22 cellular contexts compared by ENCODE assay signal in the genomic region with DNA sequence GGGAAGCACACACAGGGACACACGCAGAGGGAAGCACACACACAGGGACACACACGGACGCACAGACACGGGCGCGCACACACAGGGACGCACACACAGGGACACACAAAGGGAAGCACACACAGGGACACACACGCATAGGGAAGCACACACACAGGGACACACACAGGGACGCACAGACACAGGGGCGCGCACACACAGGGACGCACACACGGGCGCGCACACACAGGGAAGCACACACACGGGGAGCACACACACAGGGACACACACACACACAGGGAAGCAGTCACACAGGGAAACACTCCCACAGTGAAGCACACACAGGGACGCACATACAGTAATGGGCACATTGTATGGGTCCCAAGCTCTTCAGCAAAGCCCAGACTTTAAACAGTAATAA.
A peak's percentile ranks its signal among the peaks of the same experiment; 100 is the strongest.
DNase-seq lines count a peak whose midpoint lies in the region; ATAC-seq, FAIRE-seq and TF ChIP-seq lines count a peak whose summit lies in the region.
"Had no signal": no experiment of that assay in that cellular context is flagged by ENCODE, and none has a peak within 500 bp of the region (broad histone marks: within the 10 kb centered on the region; RNA-seq: fewer than 3 reads in every experiment).

No MANE protein-coding gene starts in this region.

- FAIRE-seq in bronchial epithelial cell (lab: Jason Lieb, UNC), result peak; percentile 7
- FAIRE-seq: GM12891, GM18507 had no signal

- H3K4me1 ChIP-seq in HEK293 (ENCODE audit: control insufficient read depth, insufficient read depth, low read length) (no peaks in the 10 kb centered on the region), mucosa of descending colon (ENCODE audit: low read depth) (no peaks in the 10 kb centered on the region), upper lobe of right lung (no peaks in the 10 kb centered on the region)

- no peak overlapping the region for H3K4me3 Mint-ChIP-seq in activated CD8-positive, alpha-beta memory T cell treated with anti-CD3 and anti-CD28 coated beads, Interleukin-2, amount 10 ng/mL, durations not matched to agents 7 days and 5 days
- H3K4me3 Mint-ChIP-seq: CD4-positive, CD25-positive, alpha-beta regulatory T cell; CD8-positive, alpha-beta T cell; HFFc6 had no signal

- intact Hi-C loops in mucosa of descending colon (cut with DNase I, micrococcal nuclease), result no loop called here
- intact Hi-C loops in upper lobe of right lung (cut with DNase I), result no loop called here
- intact Hi-C loops in head of caudate nucleus (cut with DNase I), result no loop called here

- H3K27me3 ChIP-seq in bronchial epithelial cell (ENCODE audit: control insufficient read depth, insufficient read depth, low read length) (no peaks in the 10 kb centered on the region), upper lobe of right lung (no peaks in the 10 kb centered on the region)

- H3K36me3 Mint-ChIP-seq in activated CD8-positive, alpha-beta memory T cell treated with anti-CD3 and anti-CD28 coated beads, Interleukin-2, amount 10 ng/mL, durations not matched to agents 7 days and 5 days, result no peaks in the 10 kb centered on the region
- H3K36me3 Mint-ChIP-seq: CD4-positive, CD25-positive, alpha-beta regulatory T cell; CD8-positive, alpha-beta T cell had no signal

- H3K36me3 ChIP-seq in HEK293 (ENCODE audit: control insufficient read depth in 2 of 2, insufficient read depth in 1 of 2, low read length in 2 of 2), result no peaks in the 10 kb centered on the region
- no peaks in the 10 kb centered on the region for H3K36me3 ChIP-seq in bronchial epithelial cell (ENCODE audit: control insufficient read depth, insufficient read depth, low read length)
- H3K36me3 ChIP-seq in mucosa of descending colon (ENCODE audit: low read depth), result no peaks in the 10 kb centered on the region
- no peaks in the 10 kb centered on the region for H3K36me3 ChIP-seq in upper lobe of right lung

- ATAC-seq in mucosa of descending colon (peak; percentile 11), upper lobe of right lung (peak; percentile 49), HG03108 (IDR thresholded peaks at IDR 0.05; ENCODE audit: unreplicated experiment) (no peak)
- no peak for ATAC-seq in activated CD8-positive, alpha-beta memory T cell treated with anti-CD3 and anti-CD28 coated beads, Interleukin-2, amount 10 ng/mL, durations not matched to agents 7 days and 5 days
- ATAC-seq: CD8-positive, alpha-beta T cell; HCT116 had no signal

- TF ChIP-seq CTCF in HEK293 (tag by site-specific recombination; IDR thresholded peaks at IDR 0.05) (no peak), bronchial epithelial cell (IDR thresholded peaks at IDR 0.05; ENCODE audit: insufficient read depth, low read length, severe bottlenecking) (no peak), mucosa of descending colon (IDR thresholded peaks at IDR 0.05) (no peak), upper lobe of right lung (IDR thresholded peaks at IDR 0.05) (no peak)

- DNase-seq in bronchial epithelial cell (ENCODE audit: low read depth) (no peak), mucosa of descending colon (no peak), upper lobe of right lung (no peak), putamen (ENCODE audit: low spot score) (no peak), head of caudate nucleus (no peak)
- DNase-seq in activated CD8-positive, alpha-beta memory T cell treated with anti-CD3 and anti-CD28 coated beads, Interleukin-2, amount 10 ng/mL, durations not matched to agents 7 days and 5 days, result no peak
- DNase-seq: Caco-2; CD4-positive, CD25-positive, alpha-beta regulatory T cell; CD8-positive, alpha-beta T cell; DMS 273 treated with DMSO at 0.1 percent for 48 hours; DMS79; EL; GDM1; GOT3; H7; HFFc6 had no signal

- H3K4me1 Mint-ChIP-seq in activated CD8-positive, alpha-beta memory T cell treated with anti-CD3 and anti-CD28 coated beads, Interleukin-2, amount 10 ng/mL, durations not matched to agents 7 days and 5 days, result no peaks in the 10 kb centered on the region
- H3K4me1 Mint-ChIP-seq: CD4-positive, CD25-positive, alpha-beta regulatory T cell had no signal

- CTCF ChIA-PET in HEK293 (lab: Yijun Ruan, JAX), result no interaction called here
- CTCF ChIA-PET in activated CD8-positive, alpha-beta memory T cell treated with anti-CD3 and anti-CD28 coated beads, Interleukin-2, amount 10 ng/mL, durations not matched to agents 7 days and 5 days (lab: Charles Lee), result no interaction called here

- POLR2A ChIA-PET in HEK293 (lab: Yijun Ruan, JAX), result no interaction called here

- H3K27ac Mint-ChIP-seq in activated CD8-positive, alpha-beta memory T cell treated with anti-CD3 and anti-CD28 coated beads, Interleukin-2, amount 10 ng/mL, durations not matched to agents 7 days and 5 days, result no peak overlapping the region
- H3K27ac Mint-ChIP-seq: CD8-positive, alpha-beta T cell; HFFc6 had no signal

- H3K9me3 Mint-ChIP-seq in activated CD8-positive, alpha-beta memory T cell treated with anti-CD3 and anti-CD28 coated beads, Interleukin-2, amount 10 ng/mL, durations not matched to agents 7 days and 5 days (ENCODE audit: low read depth), result peaks cover 5% of the 10 kb centered on the region
- H3K9me3 Mint-ChIP-seq: HFFc6 had no signal

- H3K27ac ChIP-seq in HEK293 (ENCODE audit: extremely low read depth, low read depth, low read length), result no peak overlapping the region
- no peak overlapping the region for H3K27ac ChIP-seq in upper lobe of right lung
- H3K27ac ChIP-seq: C4-2B had no signal

- no peak overlapping the region for H3K4me3 ChIP-seq in HEK293 (ENCODE audit: low read depth, low read length)
- no peak overlapping the region for H3K4me3 ChIP-seq in bronchial epithelial cell (ENCODE audit: low read depth, low read length)
- H3K4me3 ChIP-seq in mucosa of descending colon, result no peak overlapping the region
- no peak overlapping the region for H3K4me3 ChIP-seq in upper lobe of right lung

- H3K9me3 ChIP-seq in HEK293 (ENCODE audit: control insufficient read depth, insufficient read depth, low read depth, low read length) (no peaks in the 10 kb centered on the region), mucosa of descending colon (peaks cover 16% of the 10 kb centered on the region), upper lobe of right lung (no peaks in the 10 kb centered on the region)
- H3K9me3 ChIP-seq: Caco-2 had no signal

- H3K27me3 Mint-ChIP-seq in activated CD8-positive, alpha-beta memory T cell treated with anti-CD3 and anti-CD28 coated beads, Interleukin-2, amount 10 ng/mL, durations not matched to agents 7 days and 5 days, result no peaks in the 10 kb centered on the region
- H3K27me3 Mint-ChIP-seq: CD4-positive, CD25-positive, alpha-beta regulatory T cell had no signal

TF ChIP-seq in HEK293, 187 proteins besides CTCF, POLR2A, EP300 and RAD21:
- no peak for TF ChIP-seq KLF16 (tag by site-specific recombination; IDR thresholded peaks at IDR 0.05)
- TF ChIP-seq, protein P1, sequence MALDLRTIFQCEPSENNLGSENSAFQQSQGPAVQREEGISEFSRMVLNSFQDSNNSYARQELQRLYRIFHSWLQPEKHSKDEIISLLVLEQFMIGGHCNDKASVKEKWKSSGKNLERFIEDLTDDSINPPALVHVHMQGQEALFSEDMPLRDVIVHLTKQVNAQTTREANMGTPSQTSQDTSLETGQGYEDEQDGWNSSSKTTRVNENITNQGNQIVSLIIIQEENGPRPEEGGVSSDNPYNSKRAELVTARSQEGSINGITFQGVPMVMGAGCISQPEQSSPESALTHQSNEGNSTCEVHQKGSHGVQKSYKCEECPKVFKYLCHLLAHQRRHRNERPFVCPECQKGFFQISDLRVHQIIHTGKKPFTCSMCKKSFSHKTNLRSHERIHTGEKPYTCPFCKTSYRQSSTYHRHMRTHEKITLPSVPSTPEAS (tag by site-specific recombination; IDR thresholded peaks at IDR 0.05), result peak; percentile 65
TF ChIP-seq in HEK293: peak in this region for 1.

Comparison
In these comparisons a context has a peak if more than half of its experiments do, and no peak if none do; other contexts are left out.
1. ATAC-seq: peak in mucosa of descending colon (single experiment) and upper lobe of right lung (single experiment); none in activated CD8-positive, alpha-beta memory T cell treated with anti-CD3 and anti-CD28 coated beads, Interleukin-2, amount 10 ng/mL, durations not matched to agents 7 days and 5 days (single experiment) and HG03108 (single experiment).